Comparison of ENCODE assay signal across 2 cellular contexts in the genomic region with DNA sequence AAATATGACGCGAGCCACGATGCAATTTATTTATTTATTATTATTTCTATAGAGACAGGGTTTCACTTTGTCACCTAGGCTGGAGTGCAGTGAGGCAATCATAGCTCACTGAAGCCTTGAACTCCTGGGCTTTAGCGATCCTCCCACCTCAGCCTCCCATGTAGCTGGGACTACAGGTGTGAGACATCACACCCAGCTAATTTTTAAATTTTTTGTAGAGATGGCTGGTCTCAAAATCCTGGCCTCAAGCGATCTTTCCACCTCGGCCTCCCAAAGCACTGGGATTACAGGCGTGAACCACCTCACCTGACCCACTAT.
A peak's percentile ranks its signal among the peaks of the same experiment; 100 is the strongest.
TF ChIP-seq lines count a peak whose summit lies in the region.

No MANE protein-coding gene starts in this region.

TF ChIP-seq in K562, 482 proteins besides CTCF, POLR2A, EP300 and RAD21 (continued from another document):
- TF ChIP-seq, protein P1, sequence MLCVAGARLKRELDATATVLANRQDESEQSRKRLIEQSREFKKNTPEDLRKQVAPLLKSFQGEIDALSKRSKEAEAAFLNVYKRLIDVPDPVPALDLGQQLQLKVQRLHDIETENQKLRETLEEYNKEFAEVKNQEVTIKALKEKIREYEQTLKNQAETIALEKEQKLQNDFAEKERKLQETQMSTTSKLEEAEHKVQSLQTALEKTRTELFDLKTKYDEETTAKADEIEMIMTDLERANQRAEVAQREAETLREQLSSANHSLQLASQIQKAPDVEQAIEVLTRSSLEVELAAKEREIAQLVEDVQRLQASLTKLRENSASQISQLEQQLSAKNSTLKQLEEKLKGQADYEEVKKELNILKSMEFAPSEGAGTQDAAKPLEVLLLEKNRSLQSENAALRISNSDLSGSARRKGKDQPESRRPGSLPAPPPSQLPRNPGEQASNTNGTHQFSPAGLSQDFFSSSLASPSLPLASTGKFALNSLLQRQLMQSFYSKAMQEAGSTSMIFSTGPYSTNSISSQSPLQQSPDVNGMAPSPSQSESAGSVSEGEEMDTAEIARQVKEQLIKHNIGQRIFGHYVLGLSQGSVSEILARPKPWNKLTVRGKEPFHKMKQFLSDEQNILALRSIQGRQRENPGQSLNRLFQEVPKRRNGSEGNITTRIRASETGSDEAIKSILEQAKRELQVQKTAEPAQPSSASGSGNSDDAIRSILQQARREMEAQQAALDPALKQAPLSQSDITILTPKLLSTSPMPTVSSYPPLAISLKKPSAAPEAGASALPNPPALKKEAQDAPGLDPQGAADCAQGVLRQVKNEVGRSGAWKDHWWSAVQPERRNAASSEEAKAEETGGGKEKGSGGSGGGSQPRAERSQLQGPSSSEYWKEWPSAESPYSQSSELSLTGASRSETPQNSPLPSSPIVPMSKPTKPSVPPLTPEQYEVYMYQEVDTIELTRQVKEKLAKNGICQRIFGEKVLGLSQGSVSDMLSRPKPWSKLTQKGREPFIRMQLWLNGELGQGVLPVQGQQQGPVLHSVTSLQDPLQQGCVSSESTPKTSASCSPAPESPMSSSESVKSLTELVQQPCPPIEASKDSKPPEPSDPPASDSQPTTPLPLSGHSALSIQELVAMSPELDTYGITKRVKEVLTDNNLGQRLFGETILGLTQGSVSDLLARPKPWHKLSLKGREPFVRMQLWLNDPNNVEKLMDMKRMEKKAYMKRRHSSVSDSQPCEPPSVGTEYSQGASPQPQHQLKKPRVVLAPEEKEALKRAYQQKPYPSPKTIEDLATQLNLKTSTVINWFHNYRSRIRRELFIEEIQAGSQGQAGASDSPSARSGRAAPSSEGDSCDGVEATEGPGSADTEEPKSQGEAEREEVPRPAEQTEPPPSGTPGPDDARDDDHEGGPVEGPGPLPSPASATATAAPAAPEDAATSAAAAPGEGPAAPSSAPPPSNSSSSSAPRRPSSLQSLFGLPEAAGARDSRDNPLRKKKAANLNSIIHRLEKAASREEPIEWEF (CRISPR knock-in tag; IDR thresholded peaks at IDR 0.05): peak; percentile 40; the same call in 1 of the 2 replicates
- TF ChIP-seq SMAD1 (IDR thresholded peaks at IDR 0.05; ENCODE audit: low read depth, low read length, partially characterized antibody) (no peak), ZFP30 (CRISPR knock-in tag; IDR thresholded peaks at IDR 0.05; ENCODE audit: borderline replicate concordance) (no peak), CBX3 (IDR thresholded peaks at IDR 0.05; ENCODE audit: borderline replicate concordance in 1 of 2, low read length in 2 of 2) (no peak), HDAC1 (IDR thresholded peaks at IDR 0.05) (no peak), TRIM28 (IDR thresholded peaks at IDR 0.05) (no peak), POLR2B (IDR thresholded peaks at IDR 0.05; ENCODE audit: low read depth, partially characterized antibody) (no peak), ZNF311 (CRISPR knock-in tag; IDR thresholded peaks at IDR 0.05) (no peak), KHSRP (IDR thresholded peaks at IDR 0.05) (no peak), EHMT2 (IDR thresholded peaks at IDR 0.05) (no peak), ZNF24 (IDR thresholded peaks at IDR 0.05) (no peak)
- TF ChIP-seq, protein P2, sequence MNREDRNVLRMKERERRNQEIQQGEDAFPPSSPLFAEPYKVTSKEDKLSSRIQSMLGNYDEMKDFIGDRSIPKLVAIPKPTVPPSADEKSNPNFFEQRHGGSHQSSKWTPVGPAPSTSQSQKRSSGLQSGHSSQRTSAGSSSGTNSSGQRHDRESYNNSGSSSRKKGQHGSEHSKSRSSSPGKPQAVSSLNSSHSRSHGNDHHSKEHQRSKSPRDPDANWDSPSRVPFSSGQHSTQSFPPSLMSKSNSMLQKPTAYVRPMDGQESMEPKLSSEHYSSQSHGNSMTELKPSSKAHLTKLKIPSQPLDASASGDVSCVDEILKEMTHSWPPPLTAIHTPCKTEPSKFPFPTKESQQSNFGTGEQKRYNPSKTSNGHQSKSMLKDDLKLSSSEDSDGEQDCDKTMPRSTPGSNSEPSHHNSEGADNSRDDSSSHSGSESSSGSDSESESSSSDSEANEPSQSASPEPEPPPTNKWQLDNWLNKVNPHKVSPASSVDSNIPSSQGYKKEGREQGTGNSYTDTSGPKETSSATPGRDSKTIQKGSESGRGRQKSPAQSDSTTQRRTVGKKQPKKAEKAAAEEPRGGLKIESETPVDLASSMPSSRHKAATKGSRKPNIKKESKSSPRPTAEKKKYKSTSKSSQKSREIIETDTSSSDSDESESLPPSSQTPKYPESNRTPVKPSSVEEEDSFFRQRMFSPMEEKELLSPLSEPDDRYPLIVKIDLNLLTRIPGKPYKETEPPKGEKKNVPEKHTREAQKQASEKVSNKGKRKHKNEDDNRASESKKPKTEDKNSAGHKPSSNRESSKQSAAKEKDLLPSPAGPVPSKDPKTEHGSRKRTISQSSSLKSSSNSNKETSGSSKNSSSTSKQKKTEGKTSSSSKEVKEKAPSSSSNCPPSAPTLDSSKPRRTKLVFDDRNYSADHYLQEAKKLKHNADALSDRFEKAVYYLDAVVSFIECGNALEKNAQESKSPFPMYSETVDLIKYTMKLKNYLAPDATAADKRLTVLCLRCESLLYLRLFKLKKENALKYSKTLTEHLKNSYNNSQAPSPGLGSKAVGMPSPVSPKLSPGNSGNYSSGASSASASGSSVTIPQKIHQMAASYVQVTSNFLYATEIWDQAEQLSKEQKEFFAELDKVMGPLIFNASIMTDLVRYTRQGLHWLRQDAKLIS (CRISPR knock-in tag; IDR thresholded peaks at IDR 0.05): 0 out of 2 replicates have a peak, but pooled peaks have one; percentile 23
- TF ChIP-seq, protein P3, sequence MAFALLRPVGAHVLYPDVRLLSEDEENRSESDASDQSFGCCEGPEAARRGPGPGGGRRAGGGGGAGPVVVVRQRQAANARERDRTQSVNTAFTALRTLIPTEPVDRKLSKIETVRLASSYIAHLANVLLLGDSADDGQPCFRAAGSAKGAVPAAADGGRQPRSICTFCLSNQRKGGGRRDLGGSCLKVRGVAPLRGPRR (CRISPR knock-in tag; IDR thresholded peaks at IDR 0.05): no peak

TF ChIP-seq in HepG2, 621 proteins besides CTCF, POLR2A, EP300 and RAD21 (continued from another document):
- TF ChIP-seq, protein P4, sequence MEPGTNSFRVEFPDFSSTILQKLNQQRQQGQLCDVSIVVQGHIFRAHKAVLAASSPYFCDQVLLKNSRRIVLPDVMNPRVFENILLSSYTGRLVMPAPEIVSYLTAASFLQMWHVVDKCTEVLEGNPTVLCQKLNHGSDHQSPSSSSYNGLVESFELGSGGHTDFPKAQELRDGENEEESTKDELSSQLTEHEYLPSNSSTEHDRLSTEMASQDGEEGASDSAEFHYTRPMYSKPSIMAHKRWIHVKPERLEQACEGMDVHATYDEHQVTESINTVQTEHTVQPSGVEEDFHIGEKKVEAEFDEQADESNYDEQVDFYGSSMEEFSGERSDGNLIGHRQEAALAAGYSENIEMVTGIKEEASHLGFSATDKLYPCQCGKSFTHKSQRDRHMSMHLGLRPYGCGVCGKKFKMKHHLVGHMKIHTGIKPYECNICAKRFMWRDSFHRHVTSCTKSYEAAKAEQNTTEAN (CRISPR knock-in tag; conservative IDR thresholded peaks at IDR 0.05): no peak
TF ChIP-seq in HepG2: peak in this region for 8.
